ENCODE assay signal across 1 cellular context in genomic region chr5:180137401-180138213, GRCh38.
TF ChIP-seq lines count a peak whose summit lies in the region.

No MANE protein-coding gene starts in this region.

TF ChIP-seq in HEK293, 187 proteins besides CTCF, POLR2A, EP300 and RAD21:
- TF ChIP-seq, protein P1, sequence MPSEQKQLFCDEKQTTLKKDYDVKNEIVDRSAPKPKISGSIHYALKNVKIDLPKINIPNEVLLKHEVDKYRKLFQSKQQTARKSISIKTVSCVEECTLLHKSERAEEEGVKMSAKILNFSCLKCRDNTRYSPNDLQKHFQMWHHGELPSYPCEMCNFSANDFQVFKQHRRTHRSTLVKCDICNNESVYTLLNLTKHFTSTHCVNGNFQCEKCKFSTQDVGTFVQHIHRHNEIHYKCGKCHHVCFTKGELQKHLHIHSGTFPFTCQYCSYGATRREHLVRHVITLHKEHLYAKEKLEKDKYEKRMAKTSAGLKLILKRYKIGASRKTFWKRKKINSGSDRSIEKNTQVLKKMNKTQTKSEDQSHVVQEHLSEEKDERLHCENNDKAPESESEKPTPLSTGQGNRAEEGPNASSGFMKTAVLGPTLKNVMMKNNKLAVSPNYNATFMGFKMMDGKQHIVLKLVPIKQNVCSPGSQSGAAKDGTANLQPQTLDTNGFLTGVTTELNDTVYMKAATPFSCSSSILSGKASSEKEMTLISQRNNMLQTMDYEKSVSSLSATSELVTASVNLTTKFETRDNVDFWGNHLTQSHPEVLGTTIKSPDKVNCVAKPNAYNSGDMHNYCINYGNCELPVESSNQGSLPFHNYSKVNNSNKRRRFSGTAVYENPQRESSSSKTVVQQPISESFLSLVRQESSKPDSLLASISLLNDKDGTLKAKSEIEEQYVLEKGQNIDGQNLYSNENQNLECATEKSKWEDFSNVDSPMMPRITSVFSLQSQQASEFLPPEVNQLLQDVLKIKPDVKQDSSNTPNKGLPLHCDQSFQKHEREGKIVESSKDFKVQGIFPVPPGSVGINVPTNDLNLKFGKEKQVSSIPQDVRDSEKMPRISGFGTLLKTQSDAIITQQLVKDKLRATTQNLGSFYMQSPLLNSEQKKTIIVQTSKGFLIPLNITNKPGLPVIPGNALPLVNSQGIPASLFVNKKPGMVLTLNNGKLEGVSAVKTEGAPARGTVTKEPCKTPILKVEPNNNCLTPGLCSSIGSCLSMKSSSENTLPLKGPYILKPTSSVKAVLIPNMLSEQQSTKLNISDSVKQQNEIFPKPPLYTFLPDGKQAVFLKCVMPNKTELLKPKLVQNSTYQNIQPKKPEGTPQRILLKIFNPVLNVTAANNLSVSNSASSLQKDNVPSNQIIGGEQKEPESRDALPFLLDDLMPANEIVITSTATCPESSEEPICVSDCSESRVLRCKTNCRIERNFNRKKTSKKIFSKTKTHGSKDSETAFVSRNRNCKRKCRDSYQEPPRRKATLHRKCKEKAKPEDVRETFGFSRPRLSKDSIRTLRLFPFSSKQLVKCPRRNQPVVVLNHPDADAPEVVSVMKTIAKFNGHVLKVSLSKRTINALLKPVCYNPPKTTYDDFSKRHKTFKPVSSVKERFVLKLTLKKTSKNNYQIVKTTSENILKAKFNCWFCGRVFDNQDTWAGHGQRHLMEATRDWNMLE (tag by site-specific recombination; conservative IDR thresholded peaks at IDR 0.05; ENCODE audit: low read depth) = no peak
- TF ChIP-seq ZBTB44 (tag by site-specific recombination; IDR thresholded peaks at IDR 0.05) (no peak), ZNF394 (tag by site-specific recombination; IDR thresholded peaks at IDR 0.05; ENCODE audit: borderline replicate concordance) (no peak), ZBTB17 (tag by site-specific recombination; IDR thresholded peaks at IDR 0.05) (no peak), ZNF335 (tag by site-specific recombination; conservative IDR thresholded peaks at IDR 0.05) (no peak), ZNF239 (tag by site-specific recombination; IDR thresholded peaks at IDR 0.05) (no peak), GLIS2 (tag by site-specific recombination; IDR thresholded peaks at IDR 0.05) (0 out of 2 replicates have a peak, but pooled peaks have one; percentile 29)
- TF ChIP-seq, protein P2, sequence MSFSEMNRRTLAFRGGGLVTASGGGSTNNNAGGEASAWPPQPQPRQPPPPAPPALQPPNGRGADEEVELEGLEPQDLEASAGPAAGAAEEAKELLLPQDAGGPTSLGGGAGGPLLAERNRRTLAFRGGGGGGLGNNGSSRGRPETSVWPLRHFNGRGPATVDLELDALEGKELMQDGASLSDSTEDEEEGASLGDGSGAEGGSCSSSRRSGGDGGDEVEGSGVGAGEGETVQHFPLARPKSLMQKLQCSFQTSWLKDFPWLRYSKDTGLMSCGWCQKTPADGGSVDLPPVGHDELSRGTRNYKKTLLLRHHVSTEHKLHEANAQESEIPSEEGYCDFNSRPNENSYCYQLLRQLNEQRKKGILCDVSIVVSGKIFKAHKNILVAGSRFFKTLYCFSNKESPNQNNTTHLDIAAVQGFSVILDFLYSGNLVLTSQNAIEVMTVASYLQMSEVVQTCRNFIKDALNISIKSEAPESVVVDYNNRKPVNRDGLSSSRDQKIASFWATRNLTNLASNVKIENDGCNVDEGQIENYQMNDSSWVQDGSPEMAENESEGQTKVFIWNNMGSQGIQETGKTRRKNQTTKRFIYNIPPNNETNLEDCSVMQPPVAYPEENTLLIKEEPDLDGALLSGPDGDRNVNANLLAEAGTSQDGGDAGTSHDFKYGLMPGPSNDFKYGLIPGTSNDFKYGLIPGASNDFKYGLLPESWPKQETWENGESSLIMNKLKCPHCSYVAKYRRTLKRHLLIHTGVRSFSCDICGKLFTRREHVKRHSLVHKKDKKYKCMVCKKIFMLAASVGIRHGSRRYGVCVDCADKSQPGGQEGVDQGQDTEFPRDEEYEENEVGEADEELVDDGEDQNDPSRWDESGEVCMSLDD (tag by site-specific recombination; IDR thresholded peaks at IDR 0.05) = no peak
- TF ChIP-seq, protein P3, sequence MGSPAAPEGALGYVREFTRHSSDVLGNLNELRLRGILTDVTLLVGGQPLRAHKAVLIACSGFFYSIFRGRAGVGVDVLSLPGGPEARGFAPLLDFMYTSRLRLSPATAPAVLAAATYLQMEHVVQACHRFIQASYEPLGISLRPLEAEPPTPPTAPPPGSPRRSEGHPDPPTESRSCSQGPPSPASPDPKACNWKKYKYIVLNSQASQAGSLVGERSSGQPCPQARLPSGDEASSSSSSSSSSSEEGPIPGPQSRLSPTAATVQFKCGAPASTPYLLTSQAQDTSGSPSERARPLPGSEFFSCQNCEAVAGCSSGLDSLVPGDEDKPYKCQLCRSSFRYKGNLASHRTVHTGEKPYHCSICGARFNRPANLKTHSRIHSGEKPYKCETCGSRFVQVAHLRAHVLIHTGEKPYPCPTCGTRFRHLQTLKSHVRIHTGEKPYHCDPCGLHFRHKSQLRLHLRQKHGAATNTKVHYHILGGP (tag by site-specific recombination; IDR thresholded peaks at IDR 0.05) = no peak
